In the genomic region with DNA sequence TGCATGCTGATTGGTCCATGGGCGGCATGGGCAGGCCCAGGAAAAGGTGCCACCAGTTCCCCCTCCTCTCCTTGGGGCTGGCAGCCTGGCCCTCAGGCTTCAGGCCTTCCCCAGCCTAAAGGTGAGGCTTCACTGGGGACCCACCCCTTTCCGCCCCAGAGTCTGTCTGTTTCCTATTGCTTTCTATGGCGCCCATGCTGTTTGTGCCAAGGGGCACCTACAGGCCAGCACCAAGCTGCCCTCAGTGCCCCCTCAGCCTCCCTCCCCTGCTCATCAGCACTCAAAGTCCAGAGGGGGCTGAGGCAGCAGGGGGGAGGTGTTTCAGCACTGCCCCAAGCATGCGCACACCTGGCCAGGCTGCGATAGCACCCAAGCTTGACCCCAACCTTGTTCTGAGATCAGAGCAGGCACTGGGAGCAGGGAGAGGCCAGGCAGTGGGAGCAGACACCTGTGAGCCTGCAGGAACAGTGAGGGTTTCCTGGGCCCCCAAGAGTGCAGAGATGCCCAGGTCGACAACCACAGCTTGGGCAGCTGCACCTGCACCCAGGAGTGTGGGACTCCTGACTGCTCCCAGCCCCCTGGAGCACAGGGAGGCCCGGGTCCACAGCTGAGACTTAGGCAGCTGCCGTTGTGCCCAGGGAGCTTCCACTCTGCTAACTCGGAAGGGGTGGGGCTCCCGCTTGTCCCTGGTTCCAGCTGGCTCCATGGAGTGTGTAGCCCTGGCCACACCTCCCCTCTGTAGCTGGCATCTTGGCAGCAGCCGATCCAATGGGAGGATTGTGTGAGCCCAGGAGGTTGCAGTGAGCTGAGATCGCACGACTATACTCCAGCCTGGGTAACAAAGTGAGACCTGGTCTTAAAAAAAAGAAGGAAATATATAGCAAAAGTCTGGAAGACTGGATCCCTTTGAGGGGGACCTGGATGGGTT, we compare ENCODE assay signal across 10 cellular contexts.
DNase-seq lines count a peak whose midpoint lies in the region; ATAC-seq and TF ChIP-seq lines count a peak whose summit lies in the region.
"Had no signal": no experiment of that assay in that cellular context is flagged by ENCODE, and none has a peak within 500 bp of the region (broad histone marks: within the 10 kb centered on the region; RNA-seq: fewer than 3 reads in every experiment).

No MANE protein-coding gene starts in this region.

- H3K4me3 ChIP-seq in vagina (no peak overlapping the region), H7 (ENCODE audit: insufficient read depth, low read depth, low read length) (no peak overlapping the region)
- H3K4me3 ChIP-seq: PC-9 had no signal

- ATAC-seq in GM18520 (IDR thresholded peaks at IDR 0.05; ENCODE audit: unreplicated experiment): no peak

- peak; percentile 68 for DNase-seq in COLO668 (lab: John Stamatoyannopoulos, UW; ENCODE audit: unreplicated experiment)
- peak; percentile 59 for DNase-seq in NCI-H1694 treated with DMSO at 0.1 percent for 48 hours (lab: John Stamatoyannopoulos, UW)
- peak; percentile 41 for DNase-seq in cerebellar cortex (ENCODE audit: low spot score)
- DNase-seq in myocyte (ENCODE audit: low read depth): peak; percentile 56
- no peak for DNase-seq in activated T-cell treated with anti-CD3 and anti-CD28 coated beads, Interleukin-2, amount 50 U/mL, for 48 hours
- DNase-seq in vagina (ENCODE audit: extremely low spot score in 2 of 2): no peak
- no peak for DNase-seq in H7
- DNase-seq: naive B cell had no signal

- H3K4me1 ChIP-seq in vagina: peaks cover 19% of the 10 kb centered on the region

- intact Hi-C loops in vagina (cut with DNase I): loop anchor here (5.0 kb wide), 1 partner anchor 103 kb away; a partner anchor contains a TSS

- no peak for TF ChIP-seq CTCF in vagina (IDR thresholded peaks at IDR 0.05)

- TF ChIP-seq POLR2A in vagina (IDR thresholded peaks at IDR 0.05): no peak

- no peak overlapping the region for H3K27ac ChIP-seq in vagina
- H3K27ac ChIP-seq: PC-9 had no signal

- H3K36me3 ChIP-seq in vagina (no peaks in the 10 kb centered on the region), H7 (replicated peaks; ENCODE audit: control insufficient read depth, insufficient read depth, low read length) (no peaks in the 10 kb centered on the region)

- no peaks in the 10 kb centered on the region for H3K9me3 ChIP-seq in vagina

- H3K27me3 ChIP-seq in vagina: no peaks in the 10 kb centered on the region
- no peaks in the 10 kb centered on the region; the same call in 1 of the 2 replicates for H3K27me3 ChIP-seq in H7 (ENCODE audit: control insufficient read depth, insufficient read depth, low read length)

Comparison
In these comparisons a context has a peak if more than half of its experiments do, and no peak if none do; other contexts are left out.
1. DNase-seq: peak in COLO668 (single experiment), NCI-H1694 treated with DMSO at 0.1 percent for 48 hours (single experiment), cerebellar cortex (single experiment) and myocyte (single experiment); none in activated T-cell treated with anti-CD3 and anti-CD28 coated beads, Interleukin-2, amount 50 U/mL, for 48 hours (0 of 2), vagina (0 of 2) and H7 (single experiment).